ENCODE assay signal across 23 cellular contexts in the genomic region with DNA sequence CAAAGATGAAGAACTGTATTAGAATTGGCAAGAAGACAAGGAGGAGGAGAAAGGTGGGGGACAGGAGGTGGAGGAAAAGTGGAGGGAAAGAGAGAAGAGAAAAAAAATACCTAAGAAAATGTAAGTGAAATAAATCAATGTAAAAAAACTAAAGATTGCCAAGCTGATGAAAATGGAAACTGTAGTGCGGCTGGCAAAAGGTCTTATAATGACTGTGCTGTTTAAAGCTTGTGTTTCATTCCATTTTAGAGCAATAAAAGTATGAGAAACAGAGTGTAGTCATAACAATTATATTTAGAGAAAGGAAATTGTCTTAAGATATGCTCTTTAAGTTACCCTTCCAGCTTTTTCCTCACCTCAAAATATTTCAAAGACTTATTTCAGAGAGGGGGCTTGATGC.
DNase-seq lines count a peak whose midpoint lies in the region; ATAC-seq, FAIRE-seq and TF ChIP-seq lines count a peak whose summit lies in the region.
"Had no signal": no experiment of that assay in that cellular context is flagged by ENCODE, and none has a peak within 500 bp of the region (broad histone marks: within the 10 kb centered on the region; RNA-seq: fewer than 3 reads in every experiment).

No MANE protein-coding gene starts in this region.

- no peak for TF ChIP-seq POLR2A in GM12878 (IDR thresholded peaks at IDR 0.05; ENCODE audit: low read depth, low read length)

- no peak overlapping the region for H3K4me2 ChIP-seq in GM12878 (ENCODE audit: control insufficient read depth, insufficient read depth)
- H3K4me2 ChIP-seq: KMS-11, SK-N-SH had no signal

- intact Hi-C loops in Caco-2 (cut with micrococcal nuclease; ENCODE audit: unreplicated experiment) (no loop called here), GM12878 (cut with micrococcal nuclease; ENCODE audit: unreplicated experiment) (no loop called here)

- no peaks in the 10 kb centered on the region for H3K27me3 ChIP-seq in Caco-2 (replicated peaks; ENCODE audit: control insufficient read depth, insufficient read depth, low read length)
- no peaks in the 10 kb centered on the region for H3K27me3 ChIP-seq in GM12878 (replicated peaks in 1 of 2; ENCODE audit: control insufficient read depth in 2 of 2, insufficient read depth in 2 of 2, low read length in 1 of 2)

- no peaks in the 10 kb centered on the region for H4K20me1 ChIP-seq in GM12878 (ENCODE audit: control insufficient read depth, insufficient read depth)

- no peak overlapping the region for H2AFZ ChIP-seq in GM12878 (ENCODE audit: control insufficient read depth, low read depth, low read length)

- CTCF ChIA-PET in Caco-2 (lab: Charles Lee): no interaction called here
- CTCF ChIA-PET in GM12878 (lab: Yijun Ruan, JAX): no interaction called here

- H3K4me3 Mint-ChIP-seq in Caco-2 (ENCODE audit: unreplicated experiment): no peak overlapping the region
- H3K4me3 Mint-ChIP-seq in activated T-cell treated with anti-CD3 and anti-CD28 coated beads, Interleukin-2, amount 50 U/mL, for 24 hours: no peak overlapping the region
- no peak overlapping the region for H3K4me3 Mint-ChIP-seq in natural killer cell treated with Interleukin-12 subunit alpha and Interleukin-12 subunit beta and Interleukin-15 and Interleukin-18, amount 100 ng/mL, for 72 hours
- H3K4me3 Mint-ChIP-seq: B cell; CD4-positive, alpha-beta T cell; T-cell had no signal

- no peak for FAIRE-seq in GM12878 (lab: Jason Lieb, UNC)
- FAIRE-seq: D721Med had no signal

- H3K36me3 ChIP-seq in Caco-2 (ENCODE audit: control insufficient read depth, insufficient read depth, low read length) (no peaks in the 10 kb centered on the region), GM12878 (ENCODE audit: control insufficient read depth in 2 of 2, insufficient read depth in 2 of 2, low read length in 1 of 2) (no peaks in the 10 kb centered on the region)

- H3K4me3 ChIP-seq in Caco-2 (ENCODE audit: low read depth, low read length): no peak overlapping the region
- no peak overlapping the region for H3K4me3 ChIP-seq in GM12878

- in situ Hi-C loops in GM12878 (cut with MboI): no loop called here

- H3K4me1 Mint-ChIP-seq in Caco-2 (ENCODE audit: low read depth, unreplicated experiment): peaks cover 43% of the 10 kb centered on the region
- H3K4me1 Mint-ChIP-seq in activated T-cell treated with anti-CD3 and anti-CD28 coated beads, Interleukin-2, amount 50 U/mL, for 24 hours (ENCODE audit: low read depth): no peaks in the 10 kb centered on the region
- no peaks in the 10 kb centered on the region for H3K4me1 Mint-ChIP-seq in natural killer cell treated with Interleukin-12 subunit alpha and Interleukin-12 subunit beta and Interleukin-15 and Interleukin-18, amount 100 ng/mL, for 72 hours (ENCODE audit: low read depth in 2 of 2)
- H3K4me1 Mint-ChIP-seq: B cell, T-cell had no signal

- no peaks in the 10 kb centered on the region for H3K79me2 ChIP-seq in GM12878 (ENCODE audit: control insufficient read depth, insufficient read depth, low read length)

- H3K4me1 ChIP-seq in Caco-2 (peaks cover 51% of the 10 kb centered on the region), GM12878 (ENCODE audit: control insufficient read depth, insufficient read depth, low read length) (no peaks in the 10 kb centered on the region)

- H3K27ac ChIP-seq in GM12878 (ENCODE audit: control insufficient read depth, insufficient read depth): no peak overlapping the region
- H3K27ac ChIP-seq: 22Rv1, KMS-11 had no signal

- peaks cover 10% of the 10 kb centered on the region for H3K9me3 Mint-ChIP-seq in Caco-2 (ENCODE audit: unreplicated experiment)
- H3K9me3 Mint-ChIP-seq in activated T-cell treated with anti-CD3 and anti-CD28 coated beads, Interleukin-2, amount 50 U/mL, for 24 hours: peaks cover 3% of the 10 kb centered on the region
- peaks cover 11% of the 10 kb centered on the region for H3K9me3 Mint-ChIP-seq in natural killer cell treated with Interleukin-12 subunit alpha and Interleukin-12 subunit beta and Interleukin-15 and Interleukin-18, amount 100 ng/mL, for 72 hours

- POLR2A ChIA-PET in Caco-2 (lab: Charles Lee): no interaction called here
- POLR2A ChIA-PET in GM12878 (lab: Charles Lee): no interaction called here

- H3K9me3 ChIP-seq in Caco-2 (peaks cover 8% of the 10 kb centered on the region; the same call in 1 of the 2 replicates), GM12878 (replicated peaks; ENCODE audit: control insufficient read depth, insufficient read depth, low read length) (no peaks in the 10 kb centered on the region)
- H3K9me3 ChIP-seq: SK-N-SH had no signal

- BruUV-seq in Caco-2 (replicated peaks; lab: Mats Ljungman, UMichigan): no TSS peak
- no TSS peak for BruUV-seq in GM12878 (replicated peaks; lab: Mats Ljungman, UMichigan)

- 0% methylated on average over 1 of the region's 1 CpG for WGBS in GM12878 (ENCODE audit: insufficient coverage, insufficient replicate concordance, low lambda C conversion rate, missing lambda C conversion rate)

- ATAC-seq in GM19035 (IDR thresholded peaks at IDR 0.05; ENCODE audit: unreplicated experiment) (peak; percentile 55), HG02870 (IDR thresholded peaks at IDR 0.05; ENCODE audit: unreplicated experiment) (peak; percentile 81), GM12878 (peak; percentile 73)
- no peak for ATAC-seq in natural killer cell treated with Interleukin-12 subunit alpha and Interleukin-12 subunit beta and Interleukin-15 and Interleukin-18, amount 100 ng/mL, for 72 hours
- ATAC-seq: Panc1, T-cell had no signal

- RAD21 ChIA-PET in GM12878 (lab: Charles Lee; ENCODE audit: unreplicated experiment): interaction anchor here (0.7 kb wide), 1 partner anchor 10 kb away, joined by 3 read pairs; no protein-coding TSS in a partner anchor

- peak overlapping the region; percentile 71 for H3K27ac Mint-ChIP-seq in Caco-2 (ENCODE audit: unreplicated experiment)
- H3K27ac Mint-ChIP-seq in activated T-cell treated with anti-CD3 and anti-CD28 coated beads, Interleukin-2, amount 50 U/mL, for 24 hours: no peak overlapping the region
- H3K27ac Mint-ChIP-seq in natural killer cell treated with Interleukin-12 subunit alpha and Interleukin-12 subunit beta and Interleukin-15 and Interleukin-18, amount 100 ng/mL, for 72 hours: no peak overlapping the region
- H3K27ac Mint-ChIP-seq: B cell; CD4-positive, alpha-beta T cell; T-cell had no signal

- H3K36me3 Mint-ChIP-seq in Caco-2 (ENCODE audit: insufficient read depth, unreplicated experiment): no peaks in the 10 kb centered on the region
- H3K36me3 Mint-ChIP-seq in activated T-cell treated with anti-CD3 and anti-CD28 coated beads, Interleukin-2, amount 50 U/mL, for 24 hours (ENCODE audit: low read depth): no peaks in the 10 kb centered on the region
- H3K36me3 Mint-ChIP-seq in natural killer cell treated with Interleukin-12 subunit alpha and Interleukin-12 subunit beta and Interleukin-15 and Interleukin-18, amount 100 ng/mL, for 72 hours: no peaks in the 10 kb centered on the region
- H3K36me3 Mint-ChIP-seq: T-cell had no signal

- TF ChIP-seq RAD21 in GM12878 (IDR thresholded peaks at IDR 0.05; ENCODE audit: insufficient read depth, low read depth, low read length): no peak

- SMC1A ChIA-PET in GM12878 (lab: Charles Lee; ENCODE audit: uncharacterized antibody, unreplicated experiment): no interaction called here

- DNase-seq in Caco-2 (no peak), GM12878 (ENCODE audit: low read depth, low spot score) (no peak), amniotic stem cell (lab: John Stamatoyannopoulos, UW) (no peak), NCI-H2107 (lab: John Stamatoyannopoulos, UW) (no peak)
- DNase-seq in activated T-cell treated with anti-CD3 and anti-CD28 coated beads, Interleukin-2, amount 50 U/mL, for 24 hours: no peak
- DNase-seq in natural killer cell treated with Interleukin-12 subunit alpha and Interleukin-12 subunit beta and Interleukin-15 and Interleukin-18, amount 100 ng/mL, for 72 hours (ENCODE audit: low spot score): no peak
- DNase-seq: CD4-positive, alpha-beta T cell; DMS79 treated with DMSO at 0.1 percent for 48 hours; H7; NCI-H1048; NCI-H1436 treated with DMSO at 0.1 percent for 48 hours; NCI-H2029 treated with DMSO at 0.1 percent for 48 hours; NCI-H774; SK-N-SH; T-cell; T-helper 9 cell had no signal

- no peak overlapping the region for H3K9ac ChIP-seq in GM12878 (ENCODE audit: control insufficient read depth, insufficient read depth, low read length)
- H3K9ac ChIP-seq: KMS-11, SK-N-SH had no signal

- no peaks in the 10 kb centered on the region for H3K27me3 Mint-ChIP-seq in Caco-2 (ENCODE audit: insufficient read depth, unreplicated experiment)
- H3K27me3 Mint-ChIP-seq in activated T-cell treated with anti-CD3 and anti-CD28 coated beads, Interleukin-2, amount 50 U/mL, for 24 hours: no peaks in the 10 kb centered on the region
- H3K27me3 Mint-ChIP-seq in natural killer cell treated with Interleukin-12 subunit alpha and Interleukin-12 subunit beta and Interleukin-15 and Interleukin-18, amount 100 ng/mL, for 72 hours: no peaks in the 10 kb centered on the region
- H3K27me3 Mint-ChIP-seq: B cell; CD4-positive, alpha-beta T cell; T-cell had no signal

- TF ChIP-seq CTCF in Caco-2 (IDR thresholded peaks at IDR 0.05; ENCODE audit: insufficient read depth in 1 of 2, low read depth in 1 of 2, low read length in 1 of 2, severe bottlenecking in 1 of 2, unreplicated experiment in 1 of 2): no peak
- no peak for TF ChIP-seq CTCF in GM12878 (IDR thresholded peaks at IDR 0.05 in 2 of 3, conservative IDR thresholded peaks at IDR 0.05 in 1 of 3; ENCODE audit: control insufficient read depth in 2 of 3, extremely low read depth in 1 of 3, insufficient read depth in 1 of 3, low read depth in 3 of 3, low read length in 3 of 3)

- TF ChIP-seq EP300 in GM12878 (IDR thresholded peaks at IDR 0.05; ENCODE audit: borderline replicate concordance in 1 of 2, control insufficient read depth in 1 of 2, low read depth in 2 of 2, low read length in 2 of 2): no peak

TF ChIP-seq in GM12878, 131 proteins besides CTCF, POLR2A, EP300 and RAD21:
- TF ChIP-seq STAT3 (IDR thresholded peaks at IDR 0.05; ENCODE audit: low read depth, low read length): no peak
- TF ChIP-seq RUNX3 (IDR thresholded peaks at IDR 0.05; ENCODE audit: low read length): peak; percentile 56
- TF ChIP-seq JUNB (IDR thresholded peaks at IDR 0.05): peak; percentile 59; the same call in 1 of the 2 replicates

Comparison
In these comparisons a context has a peak if more than half of its experiments do, and no peak if none do; other contexts are left out.
1. ATAC-seq: peak in GM19035 (single experiment), HG02870 (single experiment) and GM12878 (single experiment); none in natural killer cell treated with Interleukin-12 subunit alpha and Interleukin-12 subunit beta and Interleukin-15 and Interleukin-18, amount 100 ng/mL, for 72 hours (0 of 2).